ENCODE assay signal across 29 cellular contexts in genomic region chr13:91878491-91878890, GRCh38.
"Had no signal": no experiment of that assay in that cellular context is flagged by ENCODE, and none has a peak within 500 bp of the region (broad histone marks: within the 10 kb centered on the region; RNA-seq: fewer than 3 reads in every experiment).

No MANE protein-coding gene starts in this region.

- FAIRE-seq: small intestine had no signal

- DNase-seq: naive thymus-derived CD4-positive, alpha-beta T cell; natural killer cell; nucleus accumbens; ovary; posterior cingulate gyrus; psoas muscle; right cardiac atrium; right lobe of liver; sigmoid colon; small intestine; stimulated activated CD4-positive, alpha-beta T cell treated with anti-CD3 and anti-CD28 coated beads, Interleukin-15, amount 100 ng/mL, for 24 hours; stimulated activated CD4-positive, alpha-beta T cell treated with anti-CD3 and anti-CD28 coated beads, Interleukin-2, amount 100 ng/mL, for 24 hours; stimulated activated CD4-positive, alpha-beta T cell treated with anti-CD3 and anti-CD28 coated beads, Interleukin-2, amount 100 ng/mL, for 48 hours; stimulated activated CD4-positive, alpha-beta T cell treated with anti-CD3 and anti-CD28 coated beads, Interleukin-4, amount 100 ng/mL, for 4 hours; stimulated activated CD8-positive, alpha-beta memory T cell treated with anti-CD3 and anti-CD28 coated beads, Interleukin-4, amount 100 ng/mL, for 48 hours; stimulated activated naive CD4-positive, alpha-beta T cell; stimulated activated naive CD8-positive, alpha-beta T cell treated with anti-CD3 and anti-CD28 coated beads, Interleukin-15, amount 100 ng/mL, for 72 hours; stimulated activated naive CD8-positive, alpha-beta T cell treated with anti-CD3 and anti-CD28 coated beads, Interleukin-15, Interleukin-2, amounts not matched to agents 100 U/mL and 50 U/mL, for 24 hours; substantia nigra; testis; tibial artery; transverse colon; upper lobe of right lung; uterus had no signal

- H3K27ac Mint-ChIP-seq: naive thymus-derived CD4-positive, alpha-beta T cell; natural killer cell; nephron; progenitor cell of endocrine pancreas; stimulated activated memory B cell treated with anti-CD40 and anti-IgM and Interleukin-4, amounts not matched to agents 10 μg/mL and 1 μg/mL and 100 μg/mL, for 72 hours; stimulated activated naive CD8-positive, alpha-beta T cell treated with anti-CD3 and anti-CD28 coated beads, Interleukin-15, amount 100 ng/mL, for 72 hours; type B pancreatic cell had no signal

- H3K9me3 Mint-ChIP-seq: nephron, neural crest cell, type B pancreatic cell had no signal

- H3K36me3 Mint-ChIP-seq: naive thymus-derived CD4-positive, alpha-beta T cell; natural killer cell; stimulated activated memory B cell treated with anti-CD40 and anti-IgM and Interleukin-4, amounts not matched to agents 10 μg/mL and 1 μg/mL and 100 μg/mL, for 72 hours; type B pancreatic cell had no signal

- H3K4me1 Mint-ChIP-seq: naive thymus-derived CD4-positive, alpha-beta T cell; natural killer cell; nephron; neural crest cell; stimulated activated memory B cell treated with anti-CD40 and anti-IgM and Interleukin-4, amounts not matched to agents 10 μg/mL and 1 μg/mL and 100 μg/mL, for 72 hours; stimulated activated naive CD8-positive, alpha-beta T cell treated with anti-CD3 and anti-CD28 coated beads, Interleukin-15, amount 100 ng/mL, for 72 hours had no signal

- H3K4me3 Mint-ChIP-seq: naive thymus-derived CD4-positive, alpha-beta T cell; natural killer cell; nephron; neural crest cell; stimulated activated memory B cell treated with anti-CD40 and anti-IgM and Interleukin-4, amounts not matched to agents 10 μg/mL and 1 μg/mL and 100 μg/mL, for 72 hours; stimulated activated naive CD8-positive, alpha-beta T cell treated with anti-CD3 and anti-CD28 coated beads, Interleukin-15, amount 100 ng/mL, for 72 hours; type B pancreatic cell had no signal

- H3K27me3 Mint-ChIP-seq: naive thymus-derived CD4-positive, alpha-beta T cell; progenitor cell of endocrine pancreas; stimulated activated memory B cell treated with anti-CD40 and anti-IgM and Interleukin-4, amounts not matched to agents 10 μg/mL and 1 μg/mL and 100 μg/mL, for 72 hours; stimulated activated naive CD8-positive, alpha-beta T cell treated with anti-CD3 and anti-CD28 coated beads, Interleukin-15, amount 100 ng/mL, for 72 hours; type B pancreatic cell had no signal
